32 cellular contexts compared by ENCODE assay signal in genomic region chr3:106245400-106245799, GRCh38.
"Had no signal": no experiment of that assay in that cellular context is flagged by ENCODE, and none has a peak within 500 bp of the region (broad histone marks: within the 10 kb centered on the region; RNA-seq: fewer than 3 reads in every experiment).

No MANE protein-coding gene starts in this region.

- H3K27me3 Mint-ChIP-seq: activated B cell treated with CpG ODN at 0.5 μM for 24 hours; activated CD4-positive, alpha-beta T cell treated with anti-CD3 and anti-CD28 coated beads, Interleukin-2, amount 10 ng/mL, durations not matched to agents 7 days and 5 days; T-cell; T-helper 17 cell had no signal

- H3K9me3 Mint-ChIP-seq: activated B cell treated with CpG ODN at 0.5 μM for 24 hours had no signal

- H3K27ac ChIP-seq: adrenal gland, brain microvascular endothelial cell, VCaP had no signal

- H3K27me3 ChIP-seq: adrenal gland, brain microvascular endothelial cell, MG63 had no signal

- H3K4me3 Mint-ChIP-seq: activated B cell treated with CpG ODN at 0.5 μM for 24 hours; activated CD4-positive, alpha-beta T cell treated with anti-CD3 and anti-CD28 coated beads, Interleukin-2, amount 10 ng/mL, durations not matched to agents 7 days and 5 days; activated naive CD4-positive, alpha-beta T cell treated with anti-CD3 and anti-CD28 coated beads for 36 hours; activated T-cell treated with anti-CD3 and anti-CD28 coated beads, Interleukin-2, amount 50 U/mL, for 4 hours; activated T-helper 1 cell treated with anti-CD3 and anti-CD28 coated beads, Interleukin-12 subunit alpha, Interleukin-12 subunit beta, Interleukin-2, Interleukin-4 antibody, amounts not matched to agents 30 ng/mL and 10 ng/mL and 1 ng/mL, durations not matched to agents 14 hours and 24 hours and 36 hours; T-cell; T-helper 17 cell had no signal

- H3K36me3 ChIP-seq: adrenal gland, brain microvascular endothelial cell, MG63 had no signal

- H3K27ac Mint-ChIP-seq: activated B cell treated with CpG ODN at 0.5 μM for 24 hours; activated CD4-positive, alpha-beta T cell treated with anti-CD3 and anti-CD28 coated beads, Interleukin-2, amount 10 ng/mL, durations not matched to agents 7 days and 5 days; activated naive CD4-positive, alpha-beta T cell treated with anti-CD3 and anti-CD28 coated beads for 36 hours; activated naive CD4-positive, alpha-beta T cell treated with anti-CD3 and anti-CD28 coated beads, Interleukin-2, amount 50 U/mL, for 72 hours; activated T-helper 1 cell treated with anti-CD3 and anti-CD28 coated beads, Interleukin-12 subunit alpha, Interleukin-12 subunit beta, Interleukin-2, Interleukin-4 antibody, amounts not matched to agents 30 ng/mL and 10 ng/mL and 1 ng/mL, durations not matched to agents 14 hours and 24 hours and 36 hours; T-cell; T-helper 17 cell had no signal

- H3K4me3 ChIP-seq: adrenal gland, MG63 had no signal

- DNase-seq: activated B cell treated with CpG ODN at 0.5 μM for 24 hours; activated CD4-positive, alpha-beta T cell treated with anti-CD3 and anti-CD28 coated beads, Interleukin-2, amount 10 ng/mL, durations not matched to agents 7 days and 5 days; activated CD4-positive, alpha-beta T cell treated with anti-CD3 and anti-CD28 coated beads, Interleukin-2, amount 50 U/mL, for 48 hours; activated CD4-positive, CD25-positive, alpha-beta regulatory T cell treated with anti-CD3 and anti-CD28 coated beads, Interleukin-2, amount 50 U/mL, for 72 hours; activated CD8-positive, alpha-beta memory T cell treated with anti-CD3 and anti-CD28 coated beads, Interleukin-2, amount 50 U/mL, for 4 hours; activated gamma-delta T cell treated with Interleukin-2 at 50 U/mL for 16 hours; activated naive CD4-positive, alpha-beta T cell treated with anti-CD3 and anti-CD28 coated beads for 36 hours; activated T-cell treated with anti-CD3 and anti-CD28 coated beads for 4 hours; activated T-cell treated with anti-CD3 and anti-CD28 coated beads, Interleukin-2, amount 50 U/mL, for 4 hours; adrenal gland; brain microvascular endothelial cell; central memory CD4-positive, alpha-beta T cell; Kasumi-1; KG1; MG63; NCI-H1048; NCI-H1105 treated with DMSO at 0.1 percent for 48 hours; NCI-H1436; NCI-H1694; NCI-H1930; NCI-H2081 treated with DMSO at 0.1 percent for 48 hours; NCI-H226; NCI-H446 treated with DMSO at 0.1 percent for 48 hours; NCI-H524 treated with DMSO at 0.1 percent for 48 hours; RPMI8226; SHP77 treated with DMSO at 0.1 percent for 48 hours; T-cell; T-helper 17 cell; T-helper 9 cell had no signal

- H3K36me3 Mint-ChIP-seq: T-cell had no signal

- H3K9me3 ChIP-seq: adrenal gland, MG63 had no signal

- H3K4me1 ChIP-seq: adrenal gland had no signal
